21 cellular contexts compared by ENCODE assay signal in the genomic region with DNA sequence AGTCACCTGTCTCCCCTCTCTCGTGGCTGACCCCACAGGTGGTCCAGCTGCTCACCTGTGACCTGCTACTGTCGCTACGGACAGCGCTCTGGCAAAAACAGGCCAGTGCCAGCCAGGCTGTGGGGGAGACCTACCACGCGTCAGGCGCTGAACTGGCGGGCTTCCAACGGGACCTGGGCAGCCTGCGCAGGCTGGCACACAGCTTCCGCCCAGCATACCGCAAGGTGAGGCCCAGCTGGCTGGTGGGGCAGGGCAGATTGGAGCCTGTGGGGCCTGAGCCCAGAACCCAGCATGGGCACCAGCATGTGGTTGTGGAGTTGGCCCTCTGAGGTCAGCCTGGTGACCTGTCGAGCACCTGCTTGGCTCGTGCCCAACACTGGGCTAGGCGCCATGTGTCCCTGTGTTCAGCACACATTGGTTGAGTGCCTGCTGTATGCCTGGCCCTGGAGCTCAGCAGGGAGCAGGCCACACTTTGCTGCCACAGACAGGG. TPM values are rescaled to one million over a fixed set of nuclear protein-coding genes. Genes with fewer than 3 reads are reported as not detected.
DNase-seq lines count a peak whose midpoint lies in the region; ATAC-seq and TF ChIP-seq lines count a peak whose summit lies in the region.
"Had no signal": no experiment of that assay in that cellular context is flagged by ENCODE, and none has a peak within 500 bp of the region (broad histone marks: within the 10 kb centered on the region; RNA-seq: fewer than 3 reads in every experiment).

No MANE protein-coding gene starts in this region.

- in situ Hi-C loops in HAP-1 (cut with MboI; ENCODE audit: low sequenced_read_pairs) = no loop called here

- peaks cover 97% of the 10 kb centered on the region for H3K36me3 Mint-ChIP-seq in stimulated activated effector memory CD8-positive, alpha-beta T cell treated with anti-CD3 and anti-CD28 coated beads, Interleukin-12 subunit alpha, Interleukin-12 subunit beta, amount 100 ng/mL, for 72 hours

- H3K4me1 ChIP-seq in right atrium auricular region (peaks cover 0 to 34% of the 10 kb centered on the region in 2 donors), HAP-1 (no peaks in the 10 kb centered on the region)
- H3K4me1 ChIP-seq: uterus had no signal

- H3K4me1 Mint-ChIP-seq in stimulated activated effector memory CD8-positive, alpha-beta T cell treated with anti-CD3 and anti-CD28 coated beads, Interleukin-12 subunit alpha, Interleukin-12 subunit beta, amount 100 ng/mL, for 72 hours = peaks cover 11% of the 10 kb centered on the region
- H3K4me1 Mint-ChIP-seq: brain had no signal

- POLR2A ChIA-PET in RWPE1 (lab: Yijun Ruan, JAX; ENCODE audit: low non-redundant PET) = no interaction called here

- DNase-seq in LNCaP clone FGC (ENCODE audit: low read depth) (peak; percentile 89), RWPE1 (ENCODE audit: low spot score) (no peak), right atrium auricular region (ENCODE audit: low spot score) (no peak), HAP-1 (ENCODE audit: low spot score in 2 of 2) (no peak), Ammon's horn (ENCODE audit: low spot score) (no peak), DMS153 treated with DMSO at 0.1 percent for 48 hours (lab: John Stamatoyannopoulos, UW; ENCODE audit: unreplicated experiment) (no peak)
- no peak for DNase-seq in stimulated activated effector memory CD8-positive, alpha-beta T cell treated with anti-CD3 and anti-CD28 coated beads, Interleukin-12 subunit alpha, Interleukin-12 subunit beta, amount 100 ng/mL, for 72 hours (ENCODE audit: low spot score in 2 of 2)
- DNase-seq: activated B cell treated with CpG ODN at 0.5 μM for 24 hours; activated naive CD4-positive, alpha-beta T cell treated with Interleukin-2 at 50 U/mL for 16 hours; effector memory CD4-positive, alpha-beta T cell; Kasumi-1; NCI-H1694 treated with DMSO at 0.1 percent for 48 hours; NCI-H82; nucleus accumbens; stimulated activated naive CD4-positive, alpha-beta T cell; T-helper 1 cell; uterus had no signal

- peak overlapping the region; percentile 64 for H3K27ac Mint-ChIP-seq in stimulated activated effector memory CD8-positive, alpha-beta T cell treated with anti-CD3 and anti-CD28 coated beads, Interleukin-12 subunit alpha, Interleukin-12 subunit beta, amount 100 ng/mL, for 72 hours

- CTCF ChIA-PET in RWPE1 (lab: Yijun Ruan, JAX) = interaction anchor here (0.5 to 0.6 kb wide), 3 partner anchors 41 to 1356 kb away, joined by 3 to 4 read pairs (median 3); no protein-coding TSS in a partner anchor

- no peak overlapping the region for H3K4me3 ChIP-seq in LNCaP clone FGC (ENCODE audit: low read depth, low read length)
- no peak overlapping the region for H3K4me3 ChIP-seq in right atrium auricular region
- no peak overlapping the region for H3K4me3 ChIP-seq in HAP-1
- H3K4me3 ChIP-seq: BLaER1, uterus had no signal

- H3K27ac ChIP-seq in RWPE1 (peak overlapping the region; percentile 35), right atrium auricular region (peak overlapping the region; percentile 54 to 67)
- H3K27ac ChIP-seq: BLaER1, HL-60, uterus had no signal

- no peaks in the 10 kb centered on the region for H3K9me3 Mint-ChIP-seq in stimulated activated effector memory CD8-positive, alpha-beta T cell treated with anti-CD3 and anti-CD28 coated beads, Interleukin-12 subunit alpha, Interleukin-12 subunit beta, amount 100 ng/mL, for 72 hours
- H3K9me3 Mint-ChIP-seq: activated B cell treated with CpG ODN at 0.5 μM for 24 hours, brain had no signal

- ATAC-seq in stimulated activated effector memory CD8-positive, alpha-beta T cell treated with anti-CD3 and anti-CD28 coated beads, Interleukin-12 subunit alpha, Interleukin-12 subunit beta, amount 100 ng/mL, for 72 hours = no peak

- H3K9me3 ChIP-seq in right atrium auricular region = no peaks in the 10 kb centered on the region
- H3K9me3 ChIP-seq in HAP-1 = no peaks in the 10 kb centered on the region
- H3K9me3 ChIP-seq: BLaER1, uterus had no signal

- H3K27me3 ChIP-seq in right atrium auricular region = no peaks in the 10 kb centered on the region
- H3K27me3 ChIP-seq in HAP-1 (ENCODE audit: low read depth) = no peaks in the 10 kb centered on the region
- H3K27me3 ChIP-seq: uterus had no signal

- H3K36me3 ChIP-seq in right atrium auricular region = peaks cover 34% of the 10 kb centered on the region
- H3K36me3 ChIP-seq in HAP-1 (replicated peaks) = peaks cover 93% of the 10 kb centered on the region
- H3K36me3 ChIP-seq: uterus had no signal

- no peak overlapping the region for H3K4me3 Mint-ChIP-seq in stimulated activated effector memory CD8-positive, alpha-beta T cell treated with anti-CD3 and anti-CD28 coated beads, Interleukin-12 subunit alpha, Interleukin-12 subunit beta, amount 100 ng/mL, for 72 hours
- H3K4me3 Mint-ChIP-seq: activated B cell treated with CpG ODN at 0.5 μM for 24 hours, brain had no signal

- no peak for TF ChIP-seq CTCF in LNCaP clone FGC (IDR thresholded peaks at IDR 0.05; ENCODE audit: control insufficient read depth, extremely low read depth, insufficient read depth)
- no peak for TF ChIP-seq CTCF in RWPE1 (conservative IDR thresholded peaks at IDR 0.05; ENCODE audit: low read depth)
- no peak for TF ChIP-seq CTCF in right atrium auricular region (IDR thresholded peaks at IDR 0.05)

RNA-seq across cellular contexts. Expression of a gene that starts 11.9 kb away (rescaled TPM):
- under 1 TPM; 0.31 to 0.67 TPM for total RNA-seq in right atrium auricular region
- total RNA-seq: Daoy had no signal

RNA-seq across cellular contexts. Expression of a gene that starts 23.6 kb away (rescaled TPM):
- total RNA-seq in right atrium auricular region = under 1 TPM; 0.11 to 0.12 TPM

RNA-seq across cellular contexts. Expression of a gene that starts 44.0 kb away (rescaled TPM):
- not detected for total RNA-seq in right atrium auricular region
